Comparison of ENCODE assay signal across 20 cellular contexts in the genomic region with DNA sequence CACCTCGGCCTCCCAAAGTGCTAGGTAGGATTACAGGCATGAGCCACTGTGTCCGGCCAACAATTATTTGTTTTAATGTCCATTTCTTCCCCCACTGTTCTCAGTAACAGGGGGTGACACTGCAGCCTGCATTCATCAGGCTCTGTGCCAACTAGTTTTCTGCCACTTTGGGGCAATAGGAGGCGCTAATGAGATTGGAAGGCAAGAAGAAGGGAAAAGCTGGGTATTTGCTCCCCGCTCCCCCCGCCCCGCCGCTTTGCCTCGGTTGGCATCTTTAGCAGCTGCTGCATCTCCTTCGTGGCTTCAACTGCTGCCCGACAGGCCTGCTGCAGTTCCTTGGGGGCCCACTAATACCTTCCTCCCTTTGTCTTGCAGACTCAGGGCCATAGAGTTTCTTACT. TPM values are rescaled to one million over a fixed set of nuclear protein-coding genes. Genes with fewer than 3 reads are reported as not detected.
A peak's percentile ranks its signal among the peaks of the same experiment; 100 is the strongest.
DNase-seq lines count a peak whose midpoint lies in the region; ATAC-seq and TF ChIP-seq lines count a peak whose summit lies in the region.
"Had no signal": no experiment of that assay in that cellular context is flagged by ENCODE, and none has a peak within 500 bp of the region (broad histone marks: within the 10 kb centered on the region; RNA-seq: fewer than 3 reads in every experiment).

No MANE protein-coding gene starts in this region.

- H3K4me2 ChIP-seq in GM23338: no peak overlapping the region

- peak; percentile 54 for ATAC-seq in GM23338
- ATAC-seq: gastroesophageal sphincter, right lobe of liver had no signal

- H3K79me2 ChIP-seq in GM23338 (replicated peaks; ENCODE audit: insufficient read depth): no peaks in the 10 kb centered on the region
- H3K79me2 ChIP-seq: parathyroid adenoma had no signal

- H3K9me3 Mint-ChIP-seq in GM23338 (no peaks in the 10 kb centered on the region; the same call in 2 of the 3 replicates), endodermal cell (no peaks in the 10 kb centered on the region)
- H3K9me3 Mint-ChIP-seq in activated CD4-positive, alpha-beta memory T cell treated with anti-CD3 and anti-CD28 coated beads, Interleukin-2, amount 10 ng/mL, durations not matched to agents 7 days and 5 days: no peaks in the 10 kb centered on the region
- H3K9me3 Mint-ChIP-seq: naive thymus-derived CD8-positive, alpha-beta T cell; stimulated activated naive B cell treated with anti-CD40 and anti-IgM and Interleukin-4, amounts not matched to agents 10 μg/mL and 1 μg/mL and 100 μg/mL, for 72 hours; T-cell had no signal

- DNase-seq in GM23338 (ENCODE audit: low spot score) (peak; percentile 63), OCI-M1 (lab: John Stamatoyannopoulos, UW) (peak; percentile 26), endodermal cell (peak; percentile 75), NCI-H1105 (lab: John Stamatoyannopoulos, UW) (no peak), NCI-H1930 (lab: John Stamatoyannopoulos, UW) (no peak), T-helper 1 cell (no peak)
- DNase-seq in activated CD4-positive, alpha-beta memory T cell treated with anti-CD3 and anti-CD28 coated beads, Interleukin-2, amount 10 ng/mL, durations not matched to agents 7 days and 5 days: no peak
- DNase-seq: activated CD4-positive, alpha-beta T cell treated with anti-CD3 and anti-CD28 coated beads, Interleukin-2, amount 50 U/mL, for 4 hours; activated gamma-delta T cell; mesenchymal stem cell; naive thymus-derived CD8-positive, alpha-beta T cell; NCI-H1417 treated with DMSO at 0.1 percent for 48 hours; NCI-H524; stimulated activated naive B cell treated with anti-CD40 and anti-IgM and Interleukin-4, amounts not matched to agents 10 μg/mL and 1 μg/mL and 100 μg/mL, for 72 hours; T-cell had no signal

- H2AFZ ChIP-seq in GM23338: no peak overlapping the region
- H2AFZ ChIP-seq: parathyroid adenoma had no signal

- H3K4me1 Mint-ChIP-seq in GM23338: peaks cover 14% of the 10 kb centered on the region
- H3K4me1 Mint-ChIP-seq in endodermal cell: peaks cover 6% of the 10 kb centered on the region
- H3K4me1 Mint-ChIP-seq in activated CD4-positive, alpha-beta memory T cell treated with anti-CD3 and anti-CD28 coated beads, Interleukin-2, amount 10 ng/mL, durations not matched to agents 7 days and 5 days: no peaks in the 10 kb centered on the region

- H3K27ac ChIP-seq in 22Rv1 (no peak overlapping the region), GM23338 (ENCODE audit: low read depth) (no peak overlapping the region), endodermal cell (ENCODE audit: low read depth, low read length) (no peak overlapping the region)
- H3K27ac ChIP-seq: C4-2B, gastroesophageal sphincter, parathyroid adenoma, right lobe of liver had no signal

- H3K9ac ChIP-seq in endodermal cell (ENCODE audit: extremely low read depth, low read length, poor library complexity, severe bottlenecking): no peak overlapping the region
- H3K9ac ChIP-seq: parathyroid adenoma had no signal

- H3K4me1 ChIP-seq in GM23338 (ENCODE audit: insufficient read depth) (no peaks in the 10 kb centered on the region), endodermal cell (ENCODE audit: control insufficient read depth, insufficient read depth, low read length) (peaks cover 2% of the 10 kb centered on the region)
- H3K4me1 ChIP-seq: gastroesophageal sphincter, parathyroid adenoma, right lobe of liver had no signal

- H3F3A ChIP-seq in GM23338 (replicated peaks; ENCODE audit: low read depth): no peaks in the 10 kb centered on the region

- H3K27ac Mint-ChIP-seq in GM23338 (no peak overlapping the region), endodermal cell (no peak overlapping the region)
- H3K27ac Mint-ChIP-seq in activated CD4-positive, alpha-beta memory T cell treated with anti-CD3 and anti-CD28 coated beads, Interleukin-2, amount 10 ng/mL, durations not matched to agents 7 days and 5 days: no peak overlapping the region
- H3K27ac Mint-ChIP-seq: T-cell had no signal

- H4K20me1 ChIP-seq in GM23338 (replicated peaks; ENCODE audit: insufficient read depth): no peaks in the 10 kb centered on the region

- no peaks in the 10 kb centered on the region for H3K9me2 ChIP-seq in GM23338 (ENCODE audit: insufficient read depth)

- CTCF ChIA-PET in activated CD4-positive, alpha-beta memory T cell treated with anti-CD3 and anti-CD28 coated beads, Interleukin-2, amount 10 ng/mL, durations not matched to agents 7 days and 5 days (lab: Charles Lee): no interaction called here

- H3K36me3 Mint-ChIP-seq in GM23338 (ENCODE audit: low read depth) (no peaks in the 10 kb centered on the region; the same call in 2 of the 3 replicates), endodermal cell (ENCODE audit: low read depth) (no peaks in the 10 kb centered on the region)
- H3K36me3 Mint-ChIP-seq in activated CD4-positive, alpha-beta memory T cell treated with anti-CD3 and anti-CD28 coated beads, Interleukin-2, amount 10 ng/mL, durations not matched to agents 7 days and 5 days (ENCODE audit: low read depth): no peaks in the 10 kb centered on the region
- H3K36me3 Mint-ChIP-seq: naive thymus-derived CD8-positive, alpha-beta T cell; stimulated activated naive B cell treated with anti-CD40 and anti-IgM and Interleukin-4, amounts not matched to agents 10 μg/mL and 1 μg/mL and 100 μg/mL, for 72 hours; T-cell had no signal

- no peak overlapping the region for H3K4me3 Mint-ChIP-seq in GM23338
- H3K4me3 Mint-ChIP-seq in endodermal cell: no peak overlapping the region
- no peak overlapping the region for H3K4me3 Mint-ChIP-seq in activated CD4-positive, alpha-beta memory T cell treated with anti-CD3 and anti-CD28 coated beads, Interleukin-2, amount 10 ng/mL, durations not matched to agents 7 days and 5 days
- H3K4me3 Mint-ChIP-seq: naive thymus-derived CD8-positive, alpha-beta T cell; stimulated activated naive B cell treated with anti-CD40 and anti-IgM and Interleukin-4, amounts not matched to agents 10 μg/mL and 1 μg/mL and 100 μg/mL, for 72 hours; T-cell had no signal

- H3K36me3 ChIP-seq in GM23338 (ENCODE audit: insufficient read depth) (no peaks in the 10 kb centered on the region), endodermal cell (ENCODE audit: control insufficient read depth, insufficient read depth, low read length) (no peaks in the 10 kb centered on the region)
- H3K36me3 ChIP-seq: gastroesophageal sphincter, right lobe of liver had no signal

- no peaks in the 10 kb centered on the region for H3K9me3 ChIP-seq in endodermal cell (ENCODE audit: control insufficient read depth, low read length)
- H3K9me3 ChIP-seq: gastroesophageal sphincter, right lobe of liver had no signal

- peaks cover 10% of the 10 kb centered on the region for H3K27me3 Mint-ChIP-seq in GM23338 (ENCODE audit: insufficient read depth, low read depth, poor library complexity)
- H3K27me3 Mint-ChIP-seq in endodermal cell (ENCODE audit: insufficient read depth): peaks cover 58% of the 10 kb centered on the region
- peaks cover 4% of the 10 kb centered on the region for H3K27me3 Mint-ChIP-seq in activated CD4-positive, alpha-beta memory T cell treated with anti-CD3 and anti-CD28 coated beads, Interleukin-2, amount 10 ng/mL, durations not matched to agents 7 days and 5 days

- H3K4me3 ChIP-seq in GM23338 (no peak overlapping the region), endodermal cell (ENCODE audit: low read length) (no peak overlapping the region)
- H3K4me3 ChIP-seq: gastroesophageal sphincter, right lobe of liver had no signal

- peak; percentile 30 for TF ChIP-seq CTCF in 22Rv1 (IDR thresholded peaks at IDR 0.05)
- TF ChIP-seq CTCF in GM23338 (conservative IDR thresholded peaks at IDR 0.05; ENCODE audit: low read depth in 2 of 2): peak; percentile 62 to 65
- peak; percentile 55 for TF ChIP-seq CTCF in endodermal cell (conservative IDR thresholded peaks at IDR 0.05)

- H3K27me3 ChIP-seq in GM23338 (ENCODE audit: insufficient read depth): no peaks in the 10 kb centered on the region
- H3K27me3 ChIP-seq in endodermal cell (ENCODE audit: control insufficient read depth, insufficient read depth, low read length, poor library complexity, severe bottlenecking): peaks cover 9% of the 10 kb centered on the region
- H3K27me3 ChIP-seq: right lobe of liver had no signal

- POLR2A ChIA-PET in activated CD4-positive, alpha-beta memory T cell treated with anti-CD3 and anti-CD28 coated beads, Interleukin-2, amount 10 ng/mL, durations not matched to agents 7 days and 5 days (lab: Charles Lee): no interaction called here

- WGBS in endodermal cell (ENCODE audit: insufficient coverage in 1 of 2, insufficient read length in 1 of 2), 2 experiments: 89 to 92% methylated on average over 4 to 10 of the region's 10 CpGs

TF ChIP-seq in GM23338, 12 proteins besides CTCF, POLR2A, EP300 and RAD21 (continues in another document):
- TF ChIP-seq STAT1 (IDR thresholded peaks at IDR 0.05; ENCODE audit: unreplicated experiment) (no peak), EZH2 (IDR thresholded peaks at IDR 0.05; ENCODE audit: low read depth, unreplicated experiment) (no peak), ZNF114 (CRISPR knock-in tag; IDR thresholded peaks at IDR 0.05) (no peak), JUNB (IDR thresholded peaks at IDR 0.05; ENCODE audit: unreplicated experiment) (no peak), ZNF331 (CRISPR knock-in tag; IDR thresholded peaks at IDR 0.05; ENCODE audit: low read depth) (no peak), NANOG (IDR thresholded peaks at IDR 0.05; ENCODE audit: borderline replicate concordance) (no peak), CREB1 (CRISPR knock-in tag; IDR thresholded peaks at IDR 0.05; ENCODE audit: low read depth) (no peak)

RNA-seq across cellular contexts. Expression of a gene that starts 35.0 kb away (rescaled TPM):
- total RNA-seq in GM23338 (2014; rRNA removed; shearing (Covaris generic)): 0.42 and 0.74 TPM in 2 replicates
- 0.26 and 1.1 TPM in 2 replicates for polyA plus RNA-seq in GM23338 (2016; fragmentation: Nextera tagmentation; extraction: Ambion mirVana)
- under 1 TPM; 0.27 to 0.40 TPM for total RNA-seq in endodermal cell
- polyA plus RNA-seq in endodermal cell (2013, experiment 1 of 2): 10.2 TPM
- polyA plus RNA-seq in endodermal cell (2013, experiment 2 of 2): 10.1 TPM
- 10 to 100 TPM; 35.1 to 38.0 TPM for total RNA-seq in activated CD4-positive, alpha-beta memory T cell treated with anti-CD3 and anti-CD28 coated beads, Interleukin-2, amount 10 ng/mL, durations not matched to agents 7 days and 5 days

Comparison
In these comparisons a context has a peak if more than half of its experiments do, and no peak if none do; other contexts are left out.
1. DNase-seq: peak in GM23338 (single experiment), OCI-M1 (single experiment) and endodermal cell (single experiment); none in activated CD4-positive, alpha-beta memory T cell treated with anti-CD3 and anti-CD28 coated beads, Interleukin-2, amount 10 ng/mL, durations not matched to agents 7 days and 5 days (single experiment), NCI-H1105 (single experiment), NCI-H1930 (0 of 2) and T-helper 1 cell (0 of 5).
2. RNA of a gene that starts 35.0 kb away (total RNA-seq): 35.1 to 38.0 TPM in activated CD4-positive, alpha-beta memory T cell treated with anti-CD3 and anti-CD28 coated beads, Interleukin-2, amount 10 ng/mL, durations not matched to agents 7 days and 5 days; 0.42 to 0.74 TPM in GM23338 and 0.27 to 0.40 TPM in endodermal cell; every median in the first group is over 10 times any median in the second.
3. Peak in every context shown above with its lines, with median percentiles within 50 percentile points of each other: CTCF ChIP-seq.